1 cellular context compared by ENCODE assay signal in the genomic region with DNA sequence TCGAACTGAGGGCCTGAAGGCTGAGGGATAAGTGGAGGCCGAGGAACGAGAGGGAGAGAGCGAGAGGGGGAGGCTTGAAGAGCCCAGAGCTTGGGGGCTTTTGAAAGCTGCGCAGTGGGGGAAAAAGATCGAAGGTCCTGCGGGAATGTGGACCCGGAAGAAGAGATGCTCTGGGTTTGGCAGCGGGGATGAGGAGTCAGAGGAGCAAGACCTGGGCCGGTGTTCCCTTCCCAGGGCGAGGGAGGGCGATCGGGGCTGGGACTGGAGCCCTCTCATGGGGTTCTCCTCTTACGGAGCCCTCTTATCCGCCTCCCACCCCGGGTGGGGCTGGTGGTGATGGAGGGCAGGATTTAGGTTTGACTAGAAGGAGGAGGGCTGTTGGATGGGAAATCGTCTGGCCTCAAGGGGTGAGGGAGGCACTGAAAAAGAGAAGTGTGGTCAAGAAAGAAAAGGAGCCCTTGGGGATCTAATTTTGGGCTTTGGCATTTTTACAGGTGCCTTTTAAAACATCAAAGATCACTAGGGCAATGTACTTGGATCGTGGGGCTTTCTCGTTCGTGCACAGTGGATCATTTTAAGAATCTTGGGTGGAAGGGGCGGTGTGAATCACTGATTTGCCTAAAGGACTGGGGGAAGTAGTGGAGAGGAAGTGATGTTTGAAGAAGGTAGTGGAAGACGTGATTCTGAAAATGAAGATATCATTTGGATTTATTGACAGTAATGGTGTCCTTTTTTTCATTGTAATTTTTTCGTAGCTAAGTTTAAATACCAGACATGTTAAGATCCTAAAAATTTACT.
A peak's percentile ranks its signal among the peaks of the same experiment; 100 is the strongest.
TF ChIP-seq lines count a peak whose summit lies in the region.

No MANE protein-coding gene starts in this region.

TF ChIP-seq in HepG2, 621 proteins besides CTCF, POLR2A, EP300 and RAD21 (continues in another document):
- TF ChIP-seq, protein P1, sequence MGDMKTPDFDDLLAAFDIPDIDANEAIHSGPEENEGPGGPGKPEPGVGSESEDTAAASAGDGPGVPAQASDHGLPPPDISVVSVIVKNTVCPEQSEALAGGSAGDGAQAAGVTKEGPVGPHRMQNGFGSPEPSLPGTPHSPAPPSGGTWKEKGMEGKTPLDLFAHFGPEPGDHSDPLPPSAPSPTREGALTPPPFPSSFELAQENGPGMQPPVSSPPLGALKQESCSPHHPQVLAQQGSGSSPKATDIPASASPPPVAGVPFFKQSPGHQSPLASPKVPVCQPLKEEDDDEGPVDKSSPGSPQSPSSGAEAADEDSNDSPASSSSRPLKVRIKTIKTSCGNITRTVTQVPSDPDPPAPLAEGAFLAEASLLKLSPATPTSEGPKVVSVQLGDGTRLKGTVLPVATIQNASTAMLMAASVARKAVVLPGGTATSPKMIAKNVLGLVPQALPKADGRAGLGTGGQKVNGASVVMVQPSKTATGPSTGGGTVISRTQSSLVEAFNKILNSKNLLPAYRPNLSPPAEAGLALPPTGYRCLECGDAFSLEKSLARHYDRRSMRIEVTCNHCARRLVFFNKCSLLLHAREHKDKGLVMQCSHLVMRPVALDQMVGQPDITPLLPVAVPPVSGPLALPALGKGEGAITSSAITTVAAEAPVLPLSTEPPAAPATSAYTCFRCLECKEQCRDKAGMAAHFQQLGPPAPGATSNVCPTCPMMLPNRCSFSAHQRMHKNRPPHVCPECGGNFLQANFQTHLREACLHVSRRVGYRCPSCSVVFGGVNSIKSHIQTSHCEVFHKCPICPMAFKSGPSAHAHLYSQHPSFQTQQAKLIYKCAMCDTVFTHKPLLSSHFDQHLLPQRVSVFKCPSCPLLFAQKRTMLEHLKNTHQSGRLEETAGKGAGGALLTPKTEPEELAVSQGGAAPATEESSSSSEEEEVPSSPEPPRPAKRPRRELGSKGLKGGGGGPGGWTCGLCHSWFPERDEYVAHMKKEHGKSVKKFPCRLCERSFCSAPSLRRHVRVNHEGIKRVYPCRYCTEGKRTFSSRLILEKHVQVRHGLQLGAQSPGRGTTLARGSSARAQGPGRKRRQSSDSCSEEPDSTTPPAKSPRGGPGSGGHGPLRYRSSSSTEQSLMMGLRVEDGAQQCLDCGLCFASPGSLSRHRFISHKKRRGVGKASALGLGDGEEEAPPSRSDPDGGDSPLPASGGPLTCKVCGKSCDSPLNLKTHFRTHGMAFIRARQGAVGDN (CRISPR knock-in tag; IDR thresholded peaks at IDR 0.05), result peak; percentile 37; the same call in 1 of the 2 replicates
- TF ChIP-seq ZNF256 (CRISPR knock-in tag; conservative IDR thresholded peaks at IDR 0.05) (no peak), KLF11 (CRISPR knock-in tag; IDR thresholded peaks at IDR 0.05) (0 out of 2 replicates have a peak, but pooled peaks have one; percentile 32), HNRNPLL (IDR thresholded peaks at IDR 0.05; ENCODE audit: low read depth, low read length, poor library complexity, severe bottlenecking) (no peak), CAMTA2 (CRISPR knock-in tag; IDR thresholded peaks at IDR 0.05; ENCODE audit: borderline replicate concordance) (no peak), ZBTB21 (CRISPR knock-in tag; IDR thresholded peaks at IDR 0.05) (0 out of 2 replicates have a peak, but pooled peaks have one; percentile 10), SAP130 (CRISPR knock-in tag; IDR thresholded peaks at IDR 0.05; ENCODE audit: low read depth) (0 out of 2 replicates have a peak, but pooled peaks have one; percentile 14), ZNF354B (CRISPR knock-in tag; IDR thresholded peaks at IDR 0.05) (no peak), ZBTB8A (CRISPR knock-in tag; IDR thresholded peaks at IDR 0.05; ENCODE audit: borderline replicate concordance, low read depth) (no peak), SIX1 (CRISPR knock-in tag; IDR thresholded peaks at IDR 0.05; ENCODE audit: borderline replicate concordance) (0 out of 2 replicates have a peak, but pooled peaks have one; percentile 6), RNF2 (conservative IDR thresholded peaks at IDR 0.05; ENCODE audit: low read depth) (no peak), CHCHD3 (CRISPR knock-in tag; IDR thresholded peaks at IDR 0.05) (no peak), EED (CRISPR knock-in tag; IDR thresholded peaks at IDR 0.05) (no peak), MEF2D (CRISPR knock-in tag; IDR thresholded peaks at IDR 0.05) (no peak), ZNF777 (CRISPR knock-in tag; IDR thresholded peaks at IDR 0.05) (peak; percentile 78), RAD51 (IDR thresholded peaks at IDR 0.05; ENCODE audit: borderline replicate concordance) (no peak)
- TF ChIP-seq, protein P2, sequence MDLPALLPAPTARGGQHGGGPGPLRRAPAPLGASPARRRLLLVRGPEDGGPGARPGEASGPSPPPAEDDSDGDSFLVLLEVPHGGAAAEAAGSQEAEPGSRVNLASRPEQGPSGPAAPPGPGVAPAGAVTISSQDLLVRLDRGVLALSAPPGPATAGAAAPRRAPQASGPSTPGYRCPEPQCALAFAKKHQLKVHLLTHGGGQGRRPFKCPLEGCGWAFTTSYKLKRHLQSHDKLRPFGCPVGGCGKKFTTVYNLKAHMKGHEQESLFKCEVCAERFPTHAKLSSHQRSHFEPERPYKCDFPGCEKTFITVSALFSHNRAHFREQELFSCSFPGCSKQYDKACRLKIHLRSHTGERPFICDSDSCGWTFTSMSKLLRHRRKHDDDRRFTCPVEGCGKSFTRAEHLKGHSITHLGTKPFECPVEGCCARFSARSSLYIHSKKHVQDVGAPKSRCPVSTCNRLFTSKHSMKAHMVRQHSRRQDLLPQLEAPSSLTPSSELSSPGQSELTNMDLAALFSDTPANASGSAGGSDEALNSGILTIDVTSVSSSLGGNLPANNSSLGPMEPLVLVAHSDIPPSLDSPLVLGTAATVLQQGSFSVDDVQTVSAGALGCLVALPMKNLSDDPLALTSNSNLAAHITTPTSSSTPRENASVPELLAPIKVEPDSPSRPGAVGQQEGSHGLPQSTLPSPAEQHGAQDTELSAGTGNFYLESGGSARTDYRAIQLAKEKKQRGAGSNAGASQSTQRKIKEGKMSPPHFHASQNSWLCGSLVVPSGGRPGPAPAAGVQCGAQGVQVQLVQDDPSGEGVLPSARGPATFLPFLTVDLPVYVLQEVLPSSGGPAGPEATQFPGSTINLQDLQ (CRISPR knock-in tag; IDR thresholded peaks at IDR 0.05), result no peak
- TF ChIP-seq, protein P3, sequence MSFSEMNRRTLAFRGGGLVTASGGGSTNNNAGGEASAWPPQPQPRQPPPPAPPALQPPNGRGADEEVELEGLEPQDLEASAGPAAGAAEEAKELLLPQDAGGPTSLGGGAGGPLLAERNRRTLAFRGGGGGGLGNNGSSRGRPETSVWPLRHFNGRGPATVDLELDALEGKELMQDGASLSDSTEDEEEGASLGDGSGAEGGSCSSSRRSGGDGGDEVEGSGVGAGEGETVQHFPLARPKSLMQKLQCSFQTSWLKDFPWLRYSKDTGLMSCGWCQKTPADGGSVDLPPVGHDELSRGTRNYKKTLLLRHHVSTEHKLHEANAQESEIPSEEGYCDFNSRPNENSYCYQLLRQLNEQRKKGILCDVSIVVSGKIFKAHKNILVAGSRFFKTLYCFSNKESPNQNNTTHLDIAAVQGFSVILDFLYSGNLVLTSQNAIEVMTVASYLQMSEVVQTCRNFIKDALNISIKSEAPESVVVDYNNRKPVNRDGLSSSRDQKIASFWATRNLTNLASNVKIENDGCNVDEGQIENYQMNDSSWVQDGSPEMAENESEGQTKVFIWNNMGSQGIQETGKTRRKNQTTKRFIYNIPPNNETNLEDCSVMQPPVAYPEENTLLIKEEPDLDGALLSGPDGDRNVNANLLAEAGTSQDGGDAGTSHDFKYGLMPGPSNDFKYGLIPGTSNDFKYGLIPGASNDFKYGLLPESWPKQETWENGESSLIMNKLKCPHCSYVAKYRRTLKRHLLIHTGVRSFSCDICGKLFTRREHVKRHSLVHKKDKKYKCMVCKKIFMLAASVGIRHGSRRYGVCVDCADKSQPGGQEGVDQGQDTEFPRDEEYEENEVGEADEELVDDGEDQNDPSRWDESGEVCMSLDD (CRISPR knock-in tag; IDR thresholded peaks at IDR 0.05; ENCODE audit: borderline replicate concordance), result no peak
- TF ChIP-seq, protein P4, sequence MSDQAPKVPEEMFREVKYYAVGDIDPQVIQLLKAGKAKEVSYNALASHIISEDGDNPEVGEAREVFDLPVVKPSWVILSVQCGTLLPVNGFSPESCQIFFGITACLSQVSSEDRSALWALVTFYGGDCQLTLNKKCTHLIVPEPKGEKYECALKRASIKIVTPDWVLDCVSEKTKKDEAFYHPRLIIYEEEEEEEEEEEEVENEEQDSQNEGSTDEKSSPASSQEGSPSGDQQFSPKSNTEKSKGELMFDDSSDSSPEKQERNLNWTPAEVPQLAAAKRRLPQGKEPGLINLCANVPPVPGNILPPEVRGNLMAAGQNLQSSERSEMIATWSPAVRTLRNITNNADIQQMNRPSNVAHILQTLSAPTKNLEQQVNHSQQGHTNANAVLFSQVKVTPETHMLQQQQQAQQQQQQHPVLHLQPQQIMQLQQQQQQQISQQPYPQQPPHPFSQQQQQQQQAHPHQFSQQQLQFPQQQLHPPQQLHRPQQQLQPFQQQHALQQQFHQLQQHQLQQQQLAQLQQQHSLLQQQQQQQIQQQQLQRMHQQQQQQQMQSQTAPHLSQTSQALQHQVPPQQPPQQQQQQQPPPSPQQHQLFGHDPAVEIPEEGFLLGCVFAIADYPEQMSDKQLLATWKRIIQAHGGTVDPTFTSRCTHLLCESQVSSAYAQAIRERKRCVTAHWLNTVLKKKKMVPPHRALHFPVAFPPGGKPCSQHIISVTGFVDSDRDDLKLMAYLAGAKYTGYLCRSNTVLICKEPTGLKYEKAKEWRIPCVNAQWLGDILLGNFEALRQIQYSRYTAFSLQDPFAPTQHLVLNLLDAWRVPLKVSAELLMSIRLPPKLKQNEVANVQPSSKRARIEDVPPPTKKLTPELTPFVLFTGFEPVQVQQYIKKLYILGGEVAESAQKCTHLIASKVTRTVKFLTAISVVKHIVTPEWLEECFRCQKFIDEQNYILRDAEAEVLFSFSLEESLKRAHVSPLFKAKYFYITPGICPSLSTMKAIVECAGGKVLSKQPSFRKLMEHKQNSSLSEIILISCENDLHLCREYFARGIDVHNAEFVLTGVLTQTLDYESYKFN (CRISPR knock-in tag; conservative IDR thresholded peaks at IDR 0.05), result no peak
- TF ChIP-seq, protein P5, sequence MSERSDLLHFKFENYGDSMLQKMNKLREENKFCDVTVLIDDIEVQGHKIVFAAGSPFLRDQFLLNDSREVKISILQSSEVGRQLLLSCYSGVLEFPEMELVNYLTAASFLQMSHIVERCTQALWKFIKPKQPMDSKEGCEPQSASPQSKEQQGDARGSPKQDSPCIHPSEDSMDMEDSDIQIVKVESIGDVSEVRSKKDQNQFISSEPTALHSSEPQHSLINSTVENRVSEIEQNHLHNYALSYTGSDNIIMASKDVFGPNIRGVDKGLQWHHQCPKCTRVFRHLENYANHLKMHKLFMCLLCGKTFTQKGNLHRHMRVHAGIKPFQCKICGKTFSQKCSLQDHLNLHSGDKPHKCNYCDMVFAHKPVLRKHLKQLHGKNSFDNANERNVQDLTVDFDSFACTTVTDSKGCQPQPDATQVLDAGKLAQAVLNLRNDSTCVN (CRISPR knock-in tag; IDR thresholded peaks at IDR 0.05; ENCODE audit: borderline replicate concordance), result no peak
- TF ChIP-seq, protein P6, sequence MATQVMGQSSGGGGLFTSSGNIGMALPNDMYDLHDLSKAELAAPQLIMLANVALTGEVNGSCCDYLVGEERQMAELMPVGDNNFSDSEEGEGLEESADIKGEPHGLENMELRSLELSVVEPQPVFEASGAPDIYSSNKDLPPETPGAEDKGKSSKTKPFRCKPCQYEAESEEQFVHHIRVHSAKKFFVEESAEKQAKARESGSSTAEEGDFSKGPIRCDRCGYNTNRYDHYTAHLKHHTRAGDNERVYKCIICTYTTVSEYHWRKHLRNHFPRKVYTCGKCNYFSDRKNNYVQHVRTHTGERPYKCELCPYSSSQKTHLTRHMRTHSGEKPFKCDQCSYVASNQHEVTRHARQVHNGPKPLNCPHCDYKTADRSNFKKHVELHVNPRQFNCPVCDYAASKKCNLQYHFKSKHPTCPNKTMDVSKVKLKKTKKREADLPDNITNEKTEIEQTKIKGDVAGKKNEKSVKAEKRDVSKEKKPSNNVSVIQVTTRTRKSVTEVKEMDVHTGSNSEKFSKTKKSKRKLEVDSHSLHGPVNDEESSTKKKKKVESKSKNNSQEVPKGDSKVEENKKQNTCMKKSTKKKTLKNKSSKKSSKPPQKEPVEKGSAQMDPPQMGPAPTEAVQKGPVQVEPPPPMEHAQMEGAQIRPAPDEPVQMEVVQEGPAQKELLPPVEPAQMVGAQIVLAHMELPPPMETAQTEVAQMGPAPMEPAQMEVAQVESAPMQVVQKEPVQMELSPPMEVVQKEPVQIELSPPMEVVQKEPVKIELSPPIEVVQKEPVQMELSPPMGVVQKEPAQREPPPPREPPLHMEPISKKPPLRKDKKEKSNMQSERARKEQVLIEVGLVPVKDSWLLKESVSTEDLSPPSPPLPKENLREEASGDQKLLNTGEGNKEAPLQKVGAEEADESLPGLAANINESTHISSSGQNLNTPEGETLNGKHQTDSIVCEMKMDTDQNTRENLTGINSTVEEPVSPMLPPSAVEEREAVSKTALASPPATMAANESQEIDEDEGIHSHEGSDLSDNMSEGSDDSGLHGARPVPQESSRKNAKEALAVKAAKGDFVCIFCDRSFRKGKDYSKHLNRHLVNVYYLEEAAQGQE (IDR thresholded peaks at IDR 0.05; ENCODE audit: borderline replicate concordance in 1 of 2, low read depth in 1 of 2, low read length in 2 of 2), result no peak
- TF ChIP-seq, protein P7, sequence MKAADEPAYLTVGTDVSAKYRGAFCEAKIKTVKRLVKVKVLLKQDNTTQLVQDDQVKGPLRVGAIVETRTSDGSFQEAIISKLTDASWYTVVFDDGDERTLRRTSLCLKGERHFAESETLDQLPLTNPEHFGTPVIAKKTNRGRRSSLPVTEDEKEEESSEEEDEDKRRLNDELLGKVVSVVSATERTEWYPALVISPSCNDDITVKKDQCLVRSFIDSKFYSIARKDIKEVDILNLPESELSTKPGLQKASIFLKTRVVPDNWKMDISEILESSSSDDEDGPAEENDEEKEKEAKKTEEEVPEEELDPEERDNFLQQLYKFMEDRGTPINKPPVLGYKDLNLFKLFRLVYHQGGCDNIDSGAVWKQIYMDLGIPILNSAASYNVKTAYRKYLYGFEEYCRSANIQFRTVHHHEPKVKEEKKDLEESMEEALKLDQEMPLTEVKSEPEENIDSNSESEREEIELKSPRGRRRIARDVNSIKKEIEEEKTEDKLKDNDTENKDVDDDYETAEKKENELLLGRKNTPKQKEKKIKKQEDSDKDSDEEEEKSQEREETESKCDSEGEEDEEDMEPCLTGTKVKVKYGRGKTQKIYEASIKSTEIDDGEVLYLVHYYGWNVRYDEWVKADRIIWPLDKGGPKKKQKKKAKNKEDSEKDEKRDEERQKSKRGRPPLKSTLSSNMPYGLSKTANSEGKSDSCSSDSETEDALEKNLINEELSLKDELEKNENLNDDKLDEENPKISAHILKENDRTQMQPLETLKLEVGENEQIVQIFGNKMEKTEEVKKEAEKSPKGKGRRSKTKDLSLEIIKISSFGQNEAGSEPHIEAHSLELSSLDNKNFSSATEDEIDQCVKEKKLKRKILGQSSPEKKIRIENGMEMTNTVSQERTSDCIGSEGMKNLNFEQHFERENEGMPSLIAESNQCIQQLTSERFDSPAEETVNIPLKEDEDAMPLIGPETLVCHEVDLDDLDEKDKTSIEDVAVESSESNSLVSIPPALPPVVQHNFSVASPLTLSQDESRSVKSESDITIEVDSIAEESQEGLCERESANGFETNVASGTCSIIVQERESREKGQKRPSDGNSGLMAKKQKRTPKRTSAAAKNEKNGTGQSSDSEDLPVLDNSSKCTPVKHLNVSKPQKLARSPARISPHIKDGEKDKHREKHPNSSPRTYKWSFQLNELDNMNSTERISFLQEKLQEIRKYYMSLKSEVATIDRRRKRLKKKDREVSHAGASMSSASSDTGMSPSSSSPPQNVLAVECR (CRISPR knock-in tag; IDR thresholded peaks at IDR 0.05; ENCODE audit: borderline replicate concordance), result peak; percentile 42; the same call in 1 of the 2 replicates
- TF ChIP-seq, protein P8, sequence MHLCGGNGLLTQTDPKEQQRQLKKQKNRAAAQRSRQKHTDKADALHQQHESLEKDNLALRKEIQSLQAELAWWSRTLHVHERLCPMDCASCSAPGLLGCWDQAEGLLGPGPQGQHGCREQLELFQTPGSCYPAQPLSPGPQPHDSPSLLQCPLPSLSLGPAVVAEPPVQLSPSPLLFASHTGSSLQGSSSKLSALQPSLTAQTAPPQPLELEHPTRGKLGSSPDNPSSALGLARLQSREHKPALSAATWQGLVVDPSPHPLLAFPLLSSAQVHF (CRISPR knock-in tag; IDR thresholded peaks at IDR 0.05), result no peak
